Comparison of ENCODE assay signal across 10 cellular contexts in the genomic region with DNA sequence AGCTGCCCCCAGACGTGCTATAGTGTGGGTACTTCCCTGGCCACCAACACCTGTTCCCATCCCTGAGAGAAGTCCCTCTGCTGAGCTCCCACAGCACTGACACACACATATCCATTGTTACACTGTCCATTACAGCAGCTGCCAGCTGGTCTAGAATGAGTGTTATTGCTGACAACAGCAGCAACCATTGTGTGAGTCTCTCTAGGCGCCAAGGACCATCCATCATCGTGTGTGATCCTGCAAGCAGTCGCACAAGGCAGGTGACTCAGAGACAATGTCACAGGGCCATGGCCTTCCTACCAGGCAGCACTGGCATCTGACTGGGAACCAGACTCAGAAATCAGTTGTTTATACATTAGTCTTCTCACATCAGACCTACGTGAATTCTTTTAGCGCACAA. TPM values are rescaled to one million over a fixed set of nuclear protein-coding genes. Genes with fewer than 3 reads are reported as not detected.
DNase-seq lines count a peak whose midpoint lies in the region; ATAC-seq lines count a peak whose summit lies in the region.
"Had no signal": no experiment of that assay in that cellular context is flagged by ENCODE, and none has a peak within 500 bp of the region (broad histone marks: within the 10 kb centered on the region; RNA-seq: fewer than 3 reads in every experiment).

No MANE protein-coding gene starts in this region.

- peaks cover 6% of the 10 kb centered on the region for H3K4me1 Mint-ChIP-seq in activated naive CD4-positive, alpha-beta T cell treated with anti-CD3 and anti-CD28 coated beads for 36 hours (ENCODE audit: low read depth)
- peaks cover 38% of the 10 kb centered on the region for H3K4me1 Mint-ChIP-seq in T-helper 17 cell

- no peaks in the 10 kb centered on the region for H3K27me3 Mint-ChIP-seq in activated naive CD4-positive, alpha-beta T cell treated with anti-CD3 and anti-CD28 coated beads for 36 hours (ENCODE audit: low read depth)
- H3K27me3 Mint-ChIP-seq in T-helper 17 cell, result no peaks in the 10 kb centered on the region

- H3K36me3 Mint-ChIP-seq in activated naive CD4-positive, alpha-beta T cell treated with anti-CD3 and anti-CD28 coated beads for 36 hours (ENCODE audit: low read depth), result peaks cover 18% of the 10 kb centered on the region
- peaks cover 21% of the 10 kb centered on the region for H3K36me3 Mint-ChIP-seq in T-helper 17 cell (ENCODE audit: low read depth)

- intact Hi-C loops in activated naive CD4-positive, alpha-beta T cell treated with anti-CD3 and anti-CD28 coated beads for 36 hours (cut with micrococcal nuclease), result no loop called here

- H3K9me3 ChIP-seq in T-helper 17 cell (ENCODE audit: control insufficient read depth, low read length, poor library complexity, severe bottlenecking), result no peaks in the 10 kb centered on the region
- H3K9me3 ChIP-seq: left lung had no signal

- DNase-seq in activated naive CD4-positive, alpha-beta T cell treated with anti-CD3 and anti-CD28 coated beads for 36 hours, result no peak
- DNase-seq in activated naive CD4-positive, alpha-beta T cell treated with Interleukin-2 at 50 U/mL for 16 hours, result no peak
- DNase-seq in T-helper 17 cell, result no peak
- DNase-seq in hippocampal formation (lab: John Stamatoyannopoulos, UW), result peak; percentile 75 to 88
- peak in 48 of 49 donors; percentile 27 to 96 (median 71) for DNase-seq in substantia nigra (lab: John Stamatoyannopoulos, UW)
- no peak for DNase-seq in NOMO-1 (lab: John Stamatoyannopoulos, UW; ENCODE audit: unreplicated experiment in 2 of 2)

- no peaks in the 10 kb centered on the region for H3K9me3 Mint-ChIP-seq in activated naive CD4-positive, alpha-beta T cell treated with anti-CD3 and anti-CD28 coated beads for 36 hours

- H3K27ac ChIP-seq in substantia nigra (ENCODE audit: low read depth, low read length, poor library complexity, severe bottlenecking), result peak overlapping the region; percentile 81
- H3K27ac ChIP-seq: C4-2B, left lung had no signal

- no peak overlapping the region for H3K4me3 Mint-ChIP-seq in activated naive CD4-positive, alpha-beta T cell treated with anti-CD3 and anti-CD28 coated beads for 36 hours
- no peak overlapping the region for H3K4me3 Mint-ChIP-seq in T-helper 17 cell

- H3K27ac Mint-ChIP-seq in activated naive CD4-positive, alpha-beta T cell treated with anti-CD3 and anti-CD28 coated beads for 36 hours, result peak overlapping the region; percentile 2
- peak overlapping the region; percentile 89 for H3K27ac Mint-ChIP-seq in T-helper 17 cell

- CTCF ChIA-PET in activated naive CD4-positive, alpha-beta T cell treated with anti-CD3 and anti-CD28 coated beads for 36 hours (lab: Charles Lee), result interaction anchor here (0.8 to 2.2 kb wide), 3 partner anchors 10 to 219 kb away, joined by 3 to 5 read pairs (median 4); no protein-coding TSS in a partner anchor

- ATAC-seq in T-helper 17 cell, result no peak
- no peak for ATAC-seq in GM19035 (IDR thresholded peaks at IDR 0.05; ENCODE audit: unreplicated experiment)
- no peak for ATAC-seq in GM21723 (IDR thresholded peaks at IDR 0.05; ENCODE audit: unreplicated experiment)
- ATAC-seq: left lung had no signal

RNA-seq across cellular contexts. Expression of a gene that starts 56.3 kb away (rescaled TPM):
- total RNA-seq in activated naive CD4-positive, alpha-beta T cell treated with anti-CD3 and anti-CD28 coated beads for 36 hours, result 10 to 100 TPM; 65.7 to 66.4 TPM
- total RNA-seq in T-helper 17 cell, result 10 to 100 TPM; 56.7 to 79.4 TPM

Comparison
In these comparisons a context has a peak if more than half of its experiments do, and no peak if none do; other contexts are left out.
1. DNase-seq: peak in hippocampal formation (2 of 2) and substantia nigra (48 of 49); none in activated naive CD4-positive, alpha-beta T cell treated with anti-CD3 and anti-CD28 coated beads for 36 hours (single experiment), activated naive CD4-positive, alpha-beta T cell treated with Interleukin-2 at 50 U/mL for 16 hours (single experiment), T-helper 17 cell (0 of 3) and NOMO-1 (0 of 2).